In the genomic region with DNA sequence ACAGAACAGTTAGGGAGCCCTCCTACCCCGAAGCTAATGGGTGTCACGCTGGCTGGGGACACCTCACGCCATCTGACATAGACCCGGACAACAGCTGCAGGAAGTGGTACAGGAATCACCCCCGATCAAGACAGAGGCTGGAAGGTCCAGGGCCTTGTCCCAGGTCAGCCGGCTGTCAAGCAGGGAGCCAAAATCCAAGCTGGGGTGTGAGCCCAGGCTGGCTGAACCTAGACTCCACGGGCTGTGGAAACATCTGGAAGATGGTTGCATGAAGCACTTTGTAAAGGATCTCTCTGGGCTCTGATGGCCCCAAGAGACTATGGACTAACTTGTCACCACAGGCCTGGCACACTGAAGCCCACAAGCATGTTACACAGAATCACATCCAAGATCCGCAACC, we compare ENCODE assay signal across 16 cellular contexts.
A peak's percentile ranks its signal among the peaks of the same experiment; 100 is the strongest.
DNase-seq lines count a peak whose midpoint lies in the region; ATAC-seq and TF ChIP-seq lines count a peak whose summit lies in the region.
"Had no signal": no experiment of that assay in that cellular context is flagged by ENCODE, and none has a peak within 500 bp of the region (broad histone marks: within the 10 kb centered on the region; RNA-seq: fewer than 3 reads in every experiment).

No MANE protein-coding gene starts in this region.

- no peaks in the 10 kb centered on the region for H3K9me3 Mint-ChIP-seq in WTC11
- H3K9me3 Mint-ChIP-seq: natural killer cell treated with Interleukin-12 subunit alpha and Interleukin-12 subunit beta and Interleukin-15 and Interleukin-18, amount 100 ng/mL, for 72 hours had no signal

- H3K4me3 ChIP-seq in AG04450 (ENCODE audit: low read depth, low read length) = no peak overlapping the region
- H3K4me3 ChIP-seq in gastroesophageal sphincter = no peak overlapping the region

- TF ChIP-seq EP300 in gastroesophageal sphincter (IDR thresholded peaks at IDR 0.05) = no peak

- peaks cover 16% of the 10 kb centered on the region for H3K4me1 Mint-ChIP-seq in WTC11

- no peak for TF ChIP-seq POLR2A in gastroesophageal sphincter (IDR thresholded peaks at IDR 0.05)

- no peak overlapping the region for H3K4me3 Mint-ChIP-seq in WTC11
- H3K4me3 Mint-ChIP-seq: natural killer cell treated with Interleukin-12 subunit alpha and Interleukin-12 subunit beta and Interleukin-15 and Interleukin-18, amount 100 ng/mL, for 72 hours; T-helper 17 cell had no signal

- peak overlapping the region; percentile 47 for H3K27ac ChIP-seq in AG04450 (ENCODE audit: low read depth, low read length)
- peak overlapping the region in 3 of 4 donors; percentile 55 to 77 (median 73) for H3K27ac ChIP-seq in gastroesophageal sphincter

- TF ChIP-seq CTCF in AG04450 (IDR thresholded peaks at IDR 0.05; ENCODE audit: low read depth, low read length) (no peak), WTC11 (IDR thresholded peaks at IDR 0.05) (no peak), gastroesophageal sphincter (IDR thresholded peaks at IDR 0.05) (no peak)

- H3K36me3 Mint-ChIP-seq in WTC11 = no peaks in the 10 kb centered on the region
- H3K36me3 Mint-ChIP-seq: natural killer cell treated with Interleukin-12 subunit alpha and Interleukin-12 subunit beta and Interleukin-15 and Interleukin-18, amount 100 ng/mL, for 72 hours had no signal

- intact Hi-C loops in sciatic nerve (cut with DNase I) = no loop called here

- H3K27me3 ChIP-seq in AG04450 (ENCODE audit: control insufficient read depth, insufficient read depth, low read length) (no peaks in the 10 kb centered on the region), gastroesophageal sphincter (no peaks in the 10 kb centered on the region)

- DNase-seq in AG04450 (ENCODE audit: low read depth, low spot score) (no peak), WTC11 (ENCODE audit: low spot score) (no peak), sciatic nerve (ENCODE audit: low spot score) (no peak), NCI-H1417 (lab: John Stamatoyannopoulos, UW) (no peak), NCI-H345 treated with DMSO at 0.1 percent for 48 hours (lab: John Stamatoyannopoulos, UW; ENCODE audit: unreplicated experiment) (no peak)
- no peak for DNase-seq in activated CD4-positive, alpha-beta T cell treated with anti-CD3 and anti-CD28 coated beads, Interleukin-2, amount 50 U/mL, for 1 hour
- DNase-seq: activated gamma-delta T cell treated with Interleukin-2 at 50 U/mL for 16 hours; AML-193; caudate nucleus; DMS79 treated with DMSO at 0.1 percent for 48 hours; NCI-H2107; stimulated activated CD4-positive, alpha-beta T cell treated with anti-CD3 and anti-CD28 coated beads, Interleukin-12 subunit alpha, Interleukin-12 subunit beta, amount 100 ng/mL, for 4 hours; T-helper 17 cell had no signal

- H3K4me1 ChIP-seq in gastroesophageal sphincter = peaks cover 0 to 91% (median 57%) of the 10 kb centered on the region in 3 donors

- peak overlapping the region; percentile 69 for H3K27ac Mint-ChIP-seq in WTC11
- H3K27ac Mint-ChIP-seq: natural killer cell treated with Interleukin-12 subunit alpha and Interleukin-12 subunit beta and Interleukin-15 and Interleukin-18, amount 100 ng/mL, for 72 hours had no signal

- 60 to 88% methylated on average over 1 to 2 of the region's 8 CpGs for WGBS in gastroesophageal sphincter (ENCODE audit: low coverage in 1 of 2), 2 donors

- POLR2A ChIA-PET in AG04450 (lab: Yijun Ruan, JAX) = no interaction called here
- POLR2A ChIA-PET in WTC11 (lab: Charles Lee) = no interaction called here

- ATAC-seq in WTC11 (no peak), gastroesophageal sphincter (no peak), sciatic nerve (peak; percentile 11), GM19452 (IDR thresholded peaks at IDR 0.05; ENCODE audit: unreplicated experiment) (no peak)
- ATAC-seq: natural killer cell treated with Interleukin-12 subunit alpha and Interleukin-12 subunit beta and Interleukin-15 and Interleukin-18, amount 100 ng/mL, for 72 hours; T-helper 17 cell had no signal

- CTCF ChIA-PET in AG04450 (lab: Charles Lee) = no interaction called here
- CTCF ChIA-PET in WTC11 (lab: Charles Lee) = interaction anchor here (0.5 kb wide), 1 partner anchor 49 kb away, joined by 3 read pairs; no protein-coding TSS in a partner anchor

- H3K9me3 ChIP-seq in AG04450 (ENCODE audit: control insufficient read depth, insufficient read depth, low read length) (no peaks in the 10 kb centered on the region; the same call in 1 of the 2 replicates), gastroesophageal sphincter (no peaks in the 10 kb centered on the region)

- no peaks in the 10 kb centered on the region for H3K27me3 Mint-ChIP-seq in WTC11 (ENCODE audit: low read depth)
- H3K27me3 Mint-ChIP-seq: natural killer cell treated with Interleukin-12 subunit alpha and Interleukin-12 subunit beta and Interleukin-15 and Interleukin-18, amount 100 ng/mL, for 72 hours; T-helper 17 cell had no signal

- H3K36me3 ChIP-seq in gastroesophageal sphincter = peaks cover 0 to 5% of the 10 kb centered on the region in 2 donors

TF ChIP-seq in WTC11, 78 proteins besides CTCF, POLR2A, EP300 and RAD21:
- TF ChIP-seq, protein P1, sequence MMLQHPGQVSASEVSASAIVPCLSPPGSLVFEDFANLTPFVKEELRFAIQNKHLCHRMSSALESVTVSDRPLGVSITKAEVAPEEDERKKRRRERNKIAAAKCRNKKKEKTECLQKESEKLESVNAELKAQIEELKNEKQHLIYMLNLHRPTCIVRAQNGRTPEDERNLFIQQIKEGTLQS (CRISPR knock-in tag; conservative IDR thresholded peaks at IDR 0.05) = no peak
- TF ChIP-seq OVOL2 (CRISPR knock-in tag; IDR thresholded peaks at IDR 0.05; ENCODE audit: borderline replicate concordance) = no peak
